ENCODE assay signal across 8 cellular contexts in genomic region chr3:56799251-56799882, GRCh38. TPM values are rescaled to one million over a fixed set of nuclear protein-coding genes. Genes with fewer than 3 reads are reported as not detected.
A peak's percentile ranks its signal among the peaks of the same experiment; 100 is the strongest.
DNase-seq lines count a peak whose midpoint lies in the region; ATAC-seq, FAIRE-seq and TF ChIP-seq lines count a peak whose summit lies in the region.

No MANE protein-coding gene starts in this region.

- H3K4me1 ChIP-seq in BE2C (no peaks in the 10 kb centered on the region; the same call in 1 of the 2 replicates), psoas muscle (peaks cover 43% of the 10 kb centered on the region)

- H3K9me3 Mint-ChIP-seq in activated naive CD8-positive, alpha-beta T cell treated with anti-CD3 and anti-CD28 coated beads, Interleukin-2, amount 50 U/mL, for 24 hours: no peaks in the 10 kb centered on the region

- H3K27me3 Mint-ChIP-seq in activated naive CD8-positive, alpha-beta T cell treated with anti-CD3 and anti-CD28 coated beads, Interleukin-2, amount 50 U/mL, for 24 hours: no peaks in the 10 kb centered on the region

- ATAC-seq in activated naive CD8-positive, alpha-beta T cell treated with anti-CD3 and anti-CD28 coated beads, Interleukin-2, amount 50 U/mL, for 24 hours: no peak
- peak; percentile 28 to 62 (median 43) for ATAC-seq in psoas muscle
- ATAC-seq in esophagus mucosa: no peak

- no peak for TF ChIP-seq POLR2A in H54 (IDR thresholded peaks at IDR 0.05; ENCODE audit: low read depth, low read length)

- H3K27ac ChIP-seq in psoas muscle: peak overlapping the region; percentile 80

- 7 to 11% (median 7%) methylated on average over 7 of the region's 7 CpGs for WGBS in psoas muscle, 3 donors

- H3K36me3 ChIP-seq in BE2C (no peaks in the 10 kb centered on the region), psoas muscle (ENCODE audit: insufficient read depth in 1 of 2, low read depth in 1 of 2) (no peaks in the 10 kb centered on the region)

- no peak for DNase-seq in BE2C
- peak; percentile 30 for DNase-seq in H54 (ENCODE audit: insufficient read length, low spot score)
- peak; percentile 73 for DNase-seq in NCI-H748 (lab: John Stamatoyannopoulos, UW; ENCODE audit: unreplicated experiment)
- DNase-seq in activated naive CD8-positive, alpha-beta T cell treated with anti-CD3 and anti-CD28 coated beads, Interleukin-2, amount 50 U/mL, for 24 hours: no peak
- DNase-seq in glomerular visceral epithelial cell (ENCODE audit: extremely low spot score): peak; percentile 43
- no peak for DNase-seq in psoas muscle
- DNase-seq in activated CD4-positive, alpha-beta T cell treated with anti-CD3 and anti-CD28 coated beads for 1 hour: no peak

- H3K4me3 ChIP-seq in BE2C (ENCODE audit: low read depth, low read length): peak overlapping the region; percentile 12
- H3K4me3 ChIP-seq in psoas muscle: peak overlapping the region; percentile 92

- H3K4me3 Mint-ChIP-seq in activated naive CD8-positive, alpha-beta T cell treated with anti-CD3 and anti-CD28 coated beads, Interleukin-2, amount 50 U/mL, for 24 hours: peak overlapping the region; percentile 99

- FAIRE-seq in H54 (lab: Jason Lieb, UNC): no peak

- TF ChIP-seq CTCF in BE2C (IDR thresholded peaks at IDR 0.05; ENCODE audit: low read depth, low read length) (peak; percentile 40), psoas muscle (IDR thresholded peaks at IDR 0.05) (peak; percentile 77)

- intact Hi-C loops in psoas muscle (cut with DNase I): loop anchor here in 1 of 2 donors (5.0 kb wide), 1 partner anchor 42 kb away; no protein-coding TSS in a partner anchor

- H3K4me1 Mint-ChIP-seq in activated naive CD8-positive, alpha-beta T cell treated with anti-CD3 and anti-CD28 coated beads, Interleukin-2, amount 50 U/mL, for 24 hours: peaks cover 68% of the 10 kb centered on the region

- no peaks in the 10 kb centered on the region for H3K27me3 ChIP-seq in BE2C
- no peaks in the 10 kb centered on the region for H3K27me3 ChIP-seq in psoas muscle (ENCODE audit: insufficient read depth in 3 of 3, low read length in 2 of 3)

- H3K36me3 Mint-ChIP-seq in activated naive CD8-positive, alpha-beta T cell treated with anti-CD3 and anti-CD28 coated beads, Interleukin-2, amount 50 U/mL, for 24 hours (ENCODE audit: low read depth): peaks cover 24% of the 10 kb centered on the region

- peak overlapping the region; percentile 92 for H3K27ac Mint-ChIP-seq in activated naive CD8-positive, alpha-beta T cell treated with anti-CD3 and anti-CD28 coated beads, Interleukin-2, amount 50 U/mL, for 24 hours

- H3K9me3 ChIP-seq in BE2C (no peaks in the 10 kb centered on the region), psoas muscle (no peaks in the 10 kb centered on the region)

RNA-seq across cellular contexts. Expression of gene ARHGEF3, which starts 2.4 kb away (rescaled TPM):
- 4.6 TPM for polyA plus RNA-seq in BE2C (2012; ENCODE audit: insufficient read depth, insufficient read length, low read depth)
- total RNA-seq in psoas muscle (10 to 100 TPM in 1 of 4 donors, 1 to 10 TPM in 3; 6.3 to 10.4 (median 7.0) TPM), esophagus mucosa (30.2 TPM)
- polyA plus RNA-seq in psoas muscle: 1 to 10 TPM; 4.6 to 6.3 (median 6.2) TPM

Comparison
In these comparisons a context has a peak if more than half of its experiments do, and no peak if none do; other contexts are left out.
1. DNase-seq: peak in H54 (single experiment), NCI-H748 (single experiment) and glomerular visceral epithelial cell (single experiment); none in BE2C (single experiment), activated naive CD8-positive, alpha-beta T cell treated with anti-CD3 and anti-CD28 coated beads, Interleukin-2, amount 50 U/mL, for 24 hours (single experiment), psoas muscle (0 of 2) and activated CD4-positive, alpha-beta T cell treated with anti-CD3 and anti-CD28 coated beads for 1 hour (single experiment).
2. ATAC-seq: peak in psoas muscle (4 of 4); none in activated naive CD8-positive, alpha-beta T cell treated with anti-CD3 and anti-CD28 coated beads, Interleukin-2, amount 50 U/mL, for 24 hours (single experiment) and esophagus mucosa (single experiment).